Comparison of ENCODE assay signal across 8 cellular contexts in genomic region chr10:133687689-133688440, GRCh38.
DNase-seq lines count a peak whose midpoint lies in the region; ATAC-seq and TF ChIP-seq lines count a peak whose summit lies in the region.
"Not testable (repeated sequence)": the region's sequence is repeated elsewhere in the genome, so short reads cannot be mapped to it uniquely, and the experiment has no call there.

No MANE protein-coding gene starts in this region.

- not testable (repeated sequence) for H2AFZ ChIP-seq in PC-3 (ENCODE audit: low read length)

- H3K4me2 ChIP-seq in PC-3 (ENCODE audit: low read length) = not testable (repeated sequence)

- not testable (repeated sequence) for H3K27ac ChIP-seq in PC-3 (ENCODE audit: low read length); right cardiac atrium (ENCODE audit: low read length); gastrocnemius medialis

- not testable (repeated sequence) for BruUV-seq in PC-3 (replicated peaks; lab: Mats Ljungman, UMichigan)

- not testable (repeated sequence) for H3K9ac ChIP-seq in PC-3 (ENCODE audit: low read length)

- in situ Hi-C loops in gastrocnemius medialis (cut with MboI; ENCODE audit: low sequenced_read_pairs in 4 of 4) = not testable (repeated sequence)

- TF ChIP-seq CTCF in PC-3 (conservative IDR thresholded peaks at IDR 0.05; ENCODE audit: low read depth, low read length); gastrocnemius medialis (IDR thresholded peaks at IDR 0.05 in 4 of 5, conservative IDR thresholded peaks at IDR 0.05 in 1 of 5): not testable (repeated sequence)

- not testable (repeated sequence) for H3K36me3 ChIP-seq in PC-3 (ENCODE audit: low read depth, low read length); gastrocnemius medialis

- not testable (repeated sequence) for H3K9me2 ChIP-seq in PC-3 (replicated peaks; ENCODE audit: low read length)

- H3K4me3 Mint-ChIP-seq in activated naive CD8-positive, alpha-beta T cell treated with anti-CD3 and anti-CD28 coated beads, Interleukin-2, amount 50 U/mL, for 24 hours = not testable (repeated sequence)

- not testable (repeated sequence) for H3K27me3 ChIP-seq in PC-3 (ENCODE audit: low read length); right cardiac atrium (ENCODE audit: control insufficient read depth, insufficient read depth); gastrocnemius medialis

- not testable (repeated sequence) for H3F3A ChIP-seq in PC-3 (ENCODE audit: low read length, unreplicated experiment)

- not testable (repeated sequence) for H3K9me3 Mint-ChIP-seq in activated naive CD8-positive, alpha-beta T cell treated with anti-CD3 and anti-CD28 coated beads, Interleukin-2, amount 50 U/mL, for 24 hours

- H3K27ac Mint-ChIP-seq in activated naive CD8-positive, alpha-beta T cell treated with anti-CD3 and anti-CD28 coated beads, Interleukin-2, amount 50 U/mL, for 24 hours = not testable (repeated sequence)

- ATAC-seq in GM18517 (IDR thresholded peaks at IDR 0.05; ENCODE audit: unreplicated experiment) (peak; percentile 62), GM21390 (IDR thresholded peaks at IDR 0.05; ENCODE audit: unreplicated experiment) (peak; percentile 53), HG02642 (IDR thresholded peaks at IDR 0.05; ENCODE audit: poor library complexity, unreplicated experiment) (peak; percentile 56), HG03095 (IDR thresholded peaks at IDR 0.05; ENCODE audit: unreplicated experiment) (peak; percentile 48), PC-3 (peak; percentile 49), right cardiac atrium (peak; percentile 83 to 86), gastrocnemius medialis (peak; percentile 62 to 77)
- ATAC-seq in activated naive CD8-positive, alpha-beta T cell treated with anti-CD3 and anti-CD28 coated beads, Interleukin-2, amount 50 U/mL, for 24 hours = peak; percentile 53

- H3K79me2 ChIP-seq in PC-3 (ENCODE audit: low read length) = not testable (repeated sequence)

- WGBS in right cardiac atrium = 45% methylated on average over 3 of the region's 6 CpGs

- H3K4me1 ChIP-seq in PC-3 (ENCODE audit: insufficient read depth, low read length); right cardiac atrium (ENCODE audit: control insufficient read depth, insufficient read depth, low read length); gastrocnemius medialis: not testable (repeated sequence)

- H3K9me3 ChIP-seq in PC-3 (ENCODE audit: low read length); right cardiac atrium (ENCODE audit: control insufficient read depth, low read length); gastrocnemius medialis: not testable (repeated sequence)

- not testable (repeated sequence) for H3K36me3 Mint-ChIP-seq in activated naive CD8-positive, alpha-beta T cell treated with anti-CD3 and anti-CD28 coated beads, Interleukin-2, amount 50 U/mL, for 24 hours (ENCODE audit: low read depth)

- DNase-seq in PC-3; activated naive CD8-positive, alpha-beta T cell treated with anti-CD3 and anti-CD28 coated beads, Interleukin-2, amount 50 U/mL, for 24 hours; right cardiac atrium; gastrocnemius medialis: not testable (repeated sequence)

- not testable (repeated sequence) for H3K27me3 Mint-ChIP-seq in activated naive CD8-positive, alpha-beta T cell treated with anti-CD3 and anti-CD28 coated beads, Interleukin-2, amount 50 U/mL, for 24 hours

- CTCF ChIA-PET in PC-3 (lab: Charles Lee) = not testable (repeated sequence)

- TF ChIP-seq POLR2A in gastrocnemius medialis (IDR thresholded peaks at IDR 0.05) = not testable (repeated sequence)

- H3K4me1 Mint-ChIP-seq in activated naive CD8-positive, alpha-beta T cell treated with anti-CD3 and anti-CD28 coated beads, Interleukin-2, amount 50 U/mL, for 24 hours = not testable (repeated sequence)

- intact Hi-C loops in PC-3 (cut with micrococcal nuclease); right cardiac atrium (cut with DNase I); gastrocnemius medialis (cut with DNase I; ENCODE audit: low total_unique reads): not testable (repeated sequence)

- not testable (repeated sequence) for H4K20me1 ChIP-seq in PC-3 (ENCODE audit: low read length)

- POLR2A ChIA-PET in PC-3 (lab: Charles Lee; ENCODE audit: unreplicated experiment) = not testable (repeated sequence)

- not testable (repeated sequence) for H3K4me3 ChIP-seq in PC-3 (ENCODE audit: low read length); right cardiac atrium (ENCODE audit: low read length); gastrocnemius medialis
